ENCODE assay signal across 1 cellular context in the genomic region with DNA sequence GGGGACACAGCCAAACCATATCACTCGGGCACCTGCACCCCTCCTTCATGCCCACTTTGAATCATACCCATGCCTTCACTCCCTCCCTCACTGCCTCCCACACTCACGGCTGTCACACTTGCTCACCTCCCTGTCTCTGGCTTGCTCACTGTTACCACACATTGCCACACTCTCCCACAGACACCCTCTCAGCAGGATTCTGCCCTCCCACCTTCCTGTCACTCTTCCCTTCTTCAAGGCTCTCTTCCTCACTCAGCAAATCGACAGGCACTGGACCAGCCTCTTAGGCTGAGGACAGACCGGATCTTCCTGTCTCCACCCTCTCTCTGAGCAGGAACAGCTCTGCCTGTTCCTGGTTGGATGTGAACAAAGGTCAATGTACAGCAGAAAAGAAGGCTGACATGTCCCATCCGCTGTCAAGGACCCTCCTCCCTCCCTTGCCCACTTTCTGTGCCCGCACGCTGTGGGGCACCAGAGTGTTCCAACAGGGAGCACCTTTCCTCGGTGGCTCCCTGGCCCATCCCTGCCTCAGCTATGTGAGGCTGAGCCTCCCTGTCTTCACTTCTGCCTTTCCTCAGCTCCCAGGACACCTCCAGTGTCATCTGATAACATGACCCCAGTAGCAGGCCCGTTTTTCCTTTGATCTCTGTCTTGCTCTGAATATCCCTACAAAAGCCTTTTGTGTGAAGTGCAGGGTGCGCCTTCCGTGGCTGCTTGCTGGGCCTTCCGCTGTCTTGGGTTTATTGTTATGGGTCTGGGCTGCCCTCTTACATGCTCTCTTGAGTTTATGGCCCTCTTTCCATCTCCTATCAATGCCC.
TF ChIP-seq lines count a peak whose summit lies in the region.

No MANE protein-coding gene starts in this region.

TF ChIP-seq in HCT116, 20 proteins besides CTCF, POLR2A, EP300 and RAD21 (continued from another document):
- TF ChIP-seq, protein P1, sequence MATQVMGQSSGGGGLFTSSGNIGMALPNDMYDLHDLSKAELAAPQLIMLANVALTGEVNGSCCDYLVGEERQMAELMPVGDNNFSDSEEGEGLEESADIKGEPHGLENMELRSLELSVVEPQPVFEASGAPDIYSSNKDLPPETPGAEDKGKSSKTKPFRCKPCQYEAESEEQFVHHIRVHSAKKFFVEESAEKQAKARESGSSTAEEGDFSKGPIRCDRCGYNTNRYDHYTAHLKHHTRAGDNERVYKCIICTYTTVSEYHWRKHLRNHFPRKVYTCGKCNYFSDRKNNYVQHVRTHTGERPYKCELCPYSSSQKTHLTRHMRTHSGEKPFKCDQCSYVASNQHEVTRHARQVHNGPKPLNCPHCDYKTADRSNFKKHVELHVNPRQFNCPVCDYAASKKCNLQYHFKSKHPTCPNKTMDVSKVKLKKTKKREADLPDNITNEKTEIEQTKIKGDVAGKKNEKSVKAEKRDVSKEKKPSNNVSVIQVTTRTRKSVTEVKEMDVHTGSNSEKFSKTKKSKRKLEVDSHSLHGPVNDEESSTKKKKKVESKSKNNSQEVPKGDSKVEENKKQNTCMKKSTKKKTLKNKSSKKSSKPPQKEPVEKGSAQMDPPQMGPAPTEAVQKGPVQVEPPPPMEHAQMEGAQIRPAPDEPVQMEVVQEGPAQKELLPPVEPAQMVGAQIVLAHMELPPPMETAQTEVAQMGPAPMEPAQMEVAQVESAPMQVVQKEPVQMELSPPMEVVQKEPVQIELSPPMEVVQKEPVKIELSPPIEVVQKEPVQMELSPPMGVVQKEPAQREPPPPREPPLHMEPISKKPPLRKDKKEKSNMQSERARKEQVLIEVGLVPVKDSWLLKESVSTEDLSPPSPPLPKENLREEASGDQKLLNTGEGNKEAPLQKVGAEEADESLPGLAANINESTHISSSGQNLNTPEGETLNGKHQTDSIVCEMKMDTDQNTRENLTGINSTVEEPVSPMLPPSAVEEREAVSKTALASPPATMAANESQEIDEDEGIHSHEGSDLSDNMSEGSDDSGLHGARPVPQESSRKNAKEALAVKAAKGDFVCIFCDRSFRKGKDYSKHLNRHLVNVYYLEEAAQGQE (IDR thresholded peaks at IDR 0.05; ENCODE audit: low read depth), result no peak
- TF ChIP-seq CEBPB (IDR thresholded peaks at IDR 0.05; ENCODE audit: low read depth), result no peak
- no peak for TF ChIP-seq SIN3A (IDR thresholded peaks at IDR 0.05; ENCODE audit: low read depth)
- no peak for TF ChIP-seq ZNF274 (IDR thresholded peaks at IDR 0.05; ENCODE audit: low read depth, low read length)
- no peak for TF ChIP-seq ZFX (IDR thresholded peaks at IDR 0.05)
